Comparison of ENCODE assay signal across 1 cellular context in the genomic region with DNA sequence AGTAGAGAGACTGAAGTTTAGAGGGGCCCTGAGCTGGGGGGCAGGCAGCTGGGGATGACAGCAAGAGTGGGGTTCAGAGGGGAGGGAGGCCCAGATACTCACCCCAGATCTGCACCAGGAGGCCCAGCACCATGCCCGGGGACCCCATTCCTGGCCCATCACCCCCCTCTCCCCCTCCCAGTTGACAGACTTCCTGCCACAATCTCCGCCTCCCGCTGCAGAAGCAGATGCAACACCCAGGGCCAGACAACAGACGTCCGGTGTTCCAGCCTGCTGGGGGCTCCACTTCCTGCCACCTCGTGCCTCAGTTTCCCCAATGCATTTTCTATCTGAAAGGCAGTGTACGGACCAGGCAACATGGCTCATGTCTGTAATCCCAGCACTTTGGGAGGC.
TF ChIP-seq lines count a peak whose summit lies in the region.

A gene with protein sequence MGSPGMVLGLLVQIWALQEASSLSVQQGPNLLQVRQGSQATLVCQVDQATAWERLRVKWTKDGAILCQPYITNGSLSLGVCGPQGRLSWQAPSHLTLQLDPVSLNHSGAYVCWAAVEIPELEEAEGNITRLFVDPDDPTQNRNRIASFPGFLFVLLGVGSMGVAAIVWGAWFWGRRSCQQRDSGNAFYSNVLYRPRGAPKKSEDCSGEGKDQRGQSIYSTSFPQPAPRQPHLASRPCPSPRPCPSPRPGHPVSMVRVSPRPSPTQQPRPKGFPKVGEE (minus strand): TSS at position 152 of the 393 bp plus-strand sequence. CDS start 4 bp downstream, at position 148.

TF ChIP-seq in GM23338, 12 proteins besides CTCF, POLR2A, EP300 and RAD21 (continued from another document):
- TF ChIP-seq, protein P1, sequence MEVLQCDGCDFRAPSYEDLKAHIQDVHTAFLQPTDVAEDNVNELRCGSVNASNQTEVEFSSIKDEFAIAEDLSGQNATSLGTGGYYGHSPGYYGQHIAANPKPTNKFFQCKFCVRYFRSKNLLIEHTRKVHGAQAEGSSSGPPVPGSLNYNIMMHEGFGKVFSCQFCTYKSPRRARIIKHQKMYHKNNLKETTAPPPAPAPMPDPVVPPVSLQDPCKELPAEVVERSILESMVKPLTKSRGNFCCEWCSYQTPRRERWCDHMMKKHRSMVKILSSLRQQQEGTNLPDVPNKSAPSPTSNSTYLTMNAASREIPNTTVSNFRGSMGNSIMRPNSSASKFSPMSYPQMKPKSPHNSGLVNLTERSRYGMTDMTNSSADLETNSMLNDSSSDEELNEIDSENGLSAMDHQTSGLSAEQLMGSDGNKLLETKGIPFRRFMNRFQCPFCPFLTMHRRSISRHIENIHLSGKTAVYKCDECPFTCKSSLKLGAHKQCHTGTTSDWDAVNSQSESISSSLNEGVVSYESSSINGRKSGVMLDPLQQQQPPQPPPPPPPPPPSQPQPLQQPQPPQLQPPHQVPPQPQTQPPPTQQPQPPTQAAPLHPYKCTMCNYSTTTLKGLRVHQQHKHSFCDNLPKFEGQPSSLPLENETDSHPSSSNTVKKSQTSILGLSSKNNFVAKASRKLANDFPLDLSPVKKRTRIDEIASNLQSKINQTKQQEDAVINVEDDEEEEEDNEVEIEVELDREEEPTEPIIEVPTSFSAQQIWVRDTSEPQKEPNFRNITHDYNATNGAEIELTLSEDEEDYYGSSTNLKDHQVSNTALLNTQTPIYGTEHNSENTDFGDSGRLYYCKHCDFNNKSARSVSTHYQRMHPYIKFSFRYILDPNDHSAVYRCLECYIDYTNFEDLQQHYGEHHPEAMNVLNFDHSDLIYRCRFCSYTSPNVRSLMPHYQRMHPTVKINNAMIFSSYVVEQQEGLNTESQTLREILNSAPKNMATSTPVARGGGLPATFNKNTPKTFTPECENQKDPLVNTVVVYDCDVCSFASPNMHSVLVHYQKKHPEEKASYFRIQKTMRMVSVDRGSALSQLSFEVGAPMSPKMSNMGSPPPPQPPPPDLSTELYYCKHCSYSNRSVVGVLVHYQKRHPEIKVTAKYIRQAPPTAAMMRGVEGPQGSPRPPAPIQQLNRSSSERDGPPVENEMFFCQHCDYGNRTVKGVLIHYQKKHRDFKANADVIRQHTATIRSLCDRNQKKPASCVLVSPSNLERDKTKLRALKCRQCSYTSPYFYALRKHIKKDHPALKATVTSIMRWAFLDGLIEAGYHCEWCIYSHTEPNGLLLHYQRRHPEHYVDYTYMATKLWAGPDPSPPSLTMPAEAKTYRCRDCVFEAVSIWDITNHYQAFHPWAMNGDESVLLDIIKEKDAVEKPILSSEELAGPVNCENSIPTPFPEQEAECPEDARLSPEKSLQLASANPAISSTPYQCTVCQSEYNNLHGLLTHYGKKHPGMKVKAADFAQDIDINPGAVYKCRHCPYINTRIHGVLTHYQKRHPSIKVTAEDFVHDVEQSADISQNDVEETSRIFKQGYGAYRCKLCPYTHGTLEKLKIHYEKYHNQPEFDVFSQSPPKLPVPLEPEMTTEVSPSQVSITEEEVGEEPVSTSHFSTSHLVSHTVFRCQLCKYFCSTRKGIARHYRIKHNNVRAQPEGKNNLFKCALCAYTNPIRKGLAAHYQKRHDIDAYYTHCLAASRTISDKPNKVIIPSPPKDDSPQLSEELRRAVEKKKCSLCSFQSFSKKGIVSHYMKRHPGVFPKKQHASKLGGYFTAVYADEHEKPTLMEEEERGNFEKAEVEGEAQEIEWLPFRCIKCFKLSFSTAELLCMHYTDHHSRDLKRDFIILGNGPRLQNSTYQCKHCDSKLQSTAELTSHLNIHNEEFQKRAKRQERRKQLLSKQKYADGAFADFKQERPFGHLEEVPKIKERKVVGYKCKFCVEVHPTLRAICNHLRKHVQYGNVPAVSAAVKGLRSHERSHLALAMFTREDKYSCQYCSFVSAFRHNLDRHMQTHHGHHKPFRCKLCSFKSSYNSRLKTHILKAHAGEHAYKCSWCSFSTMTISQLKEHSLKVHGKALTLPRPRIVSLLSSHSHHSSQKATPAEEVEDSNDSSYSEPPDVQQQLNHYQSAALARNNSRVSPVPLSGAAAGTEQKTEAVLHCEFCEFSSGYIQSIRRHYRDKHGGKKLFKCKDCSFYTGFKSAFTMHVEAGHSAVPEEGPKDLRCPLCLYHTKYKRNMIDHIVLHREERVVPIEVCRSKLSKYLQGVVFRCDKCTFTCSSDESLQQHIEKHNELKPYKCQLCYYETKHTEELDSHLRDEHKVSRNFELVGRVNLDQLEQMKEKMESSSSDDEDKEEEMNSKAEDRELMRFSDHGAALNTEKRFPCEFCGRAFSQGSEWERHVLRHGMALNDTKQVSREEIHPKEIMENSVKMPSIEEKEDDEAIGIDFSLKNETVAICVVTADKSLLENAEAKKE (CRISPR knock-in tag; IDR thresholded peaks at IDR 0.05): no peak
- TF ChIP-seq EZH2 (IDR thresholded peaks at IDR 0.05; ENCODE audit: low read depth, unreplicated experiment) (no peak), NANOG (IDR thresholded peaks at IDR 0.05; ENCODE audit: borderline replicate concordance) (no peak), ZNF114 (CRISPR knock-in tag; IDR thresholded peaks at IDR 0.05) (no peak)
